Comparison of ENCODE assay signal across 17 cellular contexts in genomic region chr11:22433517-22433916, GRCh38.
DNase-seq lines count a peak whose midpoint lies in the region; ATAC-seq, FAIRE-seq and TF ChIP-seq lines count a peak whose summit lies in the region.
"Had no signal": no experiment of that assay in that cellular context is flagged by ENCODE, and none has a peak within 500 bp of the region (broad histone marks: within the 10 kb centered on the region; RNA-seq: fewer than 3 reads in every experiment).

No MANE protein-coding gene starts in this region.

- TF ChIP-seq CTCF in mammary epithelial cell (conservative IDR thresholded peaks at IDR 0.05 in 1 of 2, IDR thresholded peaks at IDR 0.05 in 1 of 2; ENCODE audit: extremely low read depth in 1 of 2, insufficient read depth in 1 of 2, low read depth in 1 of 2, low read length in 2 of 2): no peak
- TF ChIP-seq CTCF in breast epithelium (IDR thresholded peaks at IDR 0.05): no peak
- no peak for TF ChIP-seq CTCF in astrocyte (IDR thresholded peaks at IDR 0.05; ENCODE audit: insufficient read depth, low read depth, low read length)
- no peak for TF ChIP-seq CTCF in endodermal cell (conservative IDR thresholded peaks at IDR 0.05)
- TF ChIP-seq CTCF in testis (IDR thresholded peaks at IDR 0.05): no peak

- in situ Hi-C loops in mammary epithelial cell (cut with MboI; ENCODE audit: low sequenced_read_pairs in 2 of 2): no loop called here

- H3K4me3 ChIP-seq in mammary epithelial cell (replicated peaks in 1 of 3; ENCODE audit: insufficient read depth in 1 of 3, low read depth in 2 of 3, low read length in 3 of 3) (no peak overlapping the region), breast epithelium (no peak overlapping the region), astrocyte (ENCODE audit: insufficient read depth, low read depth, low read length) (no peak overlapping the region), endodermal cell (ENCODE audit: low read length) (no peak overlapping the region), testis (peak overlapping the region in 1 of 2 donors; percentile 60)
- H3K4me3 ChIP-seq: SJSA1 had no signal

- WGBS in mammary epithelial cell (ENCODE audit: low coverage, missing lambda C conversion rate): 97% methylated on average over 5 of the region's 5 CpGs
- WGBS in endodermal cell (ENCODE audit: insufficient coverage in 1 of 2, insufficient read length in 1 of 2), 2 experiments: 90% methylated on average over 3 to 4 of the region's 5 CpGs
- WGBS in testis, 2 donors: 55 to 68% methylated on average over 5 of the region's 5 CpGs

- intact Hi-C loops in mammary epithelial cell (cut with micrococcal nuclease): loop anchor here (2.0 kb wide), 1 partner anchor 23 kb away; no protein-coding TSS in a partner anchor
- intact Hi-C loops in breast epithelium (cut with DNase I; ENCODE audit: low total_unique reads): no loop called here
- intact Hi-C loops in left cardiac atrium (cut with DNase I): no loop called here
- intact Hi-C loops in testis (cut with DNase I; ENCODE audit: low total_unique reads): no loop called here

- H3K27me3 ChIP-seq in mammary epithelial cell (ENCODE audit: insufficient read depth, low read length): no peaks in the 10 kb centered on the region
- H3K27me3 ChIP-seq in breast epithelium: peaks cover 0 to 8% of the 10 kb centered on the region in 2 donors
- no peaks in the 10 kb centered on the region for H3K27me3 ChIP-seq in astrocyte (ENCODE audit: insufficient read depth, low read length)
- no peaks in the 10 kb centered on the region for H3K27me3 ChIP-seq in endodermal cell (ENCODE audit: control insufficient read depth, insufficient read depth, low read length, poor library complexity, severe bottlenecking)
- no peaks in the 10 kb centered on the region for H3K27me3 ChIP-seq in testis
- H3K27me3 ChIP-seq: SJSA1 had no signal

- H3K4me1 ChIP-seq in mammary epithelial cell (ENCODE audit: insufficient read depth, low read length) (no peaks in the 10 kb centered on the region), breast epithelium (no peaks in the 10 kb centered on the region), astrocyte (ENCODE audit: insufficient read depth, low read length) (peaks cover 13% of the 10 kb centered on the region), endodermal cell (ENCODE audit: control insufficient read depth, insufficient read depth, low read length) (no peaks in the 10 kb centered on the region), testis (no peaks in the 10 kb centered on the region)
- H3K4me1 ChIP-seq: SJSA1 had no signal

- no peak overlapping the region for H3K4me2 ChIP-seq in mammary epithelial cell (ENCODE audit: insufficient read depth, low read depth, low read length)
- peak overlapping the region; percentile 90 for H3K4me2 ChIP-seq in astrocyte (ENCODE audit: low read length)

- H3K27ac Mint-ChIP-seq in astrocyte (ENCODE audit: unreplicated experiment) (no peak overlapping the region), endodermal cell (no peak overlapping the region)

- CTCF ChIA-PET in mammary epithelial cell (lab: Charles Lee; ENCODE audit: low non-redundant PET): no interaction called here

- FAIRE-seq in astrocyte (lab: Jason Lieb, UNC) (no peak), islet of Langerhans (lab: Jason Lieb, UNC) (peak; percentile 86)

- H4K20me1 ChIP-seq in mammary epithelial cell (ENCODE audit: insufficient read depth, low read length) (no peaks in the 10 kb centered on the region), astrocyte (ENCODE audit: insufficient read depth, low read length) (no peaks in the 10 kb centered on the region)

- H2AFZ ChIP-seq in mammary epithelial cell (ENCODE audit: low read depth, low read length) (peak overlapping the region; percentile 75), astrocyte (ENCODE audit: low read depth, low read length) (no peak overlapping the region)

- H3K79me2 ChIP-seq in mammary epithelial cell (ENCODE audit: insufficient read depth, low read length) (no peaks in the 10 kb centered on the region), astrocyte (ENCODE audit: insufficient read depth, low read length) (no peaks in the 10 kb centered on the region)

- no peak for TF ChIP-seq POLR2A in breast epithelium (IDR thresholded peaks at IDR 0.05)
- no peak for TF ChIP-seq POLR2A in testis (IDR thresholded peaks at IDR 0.05)

- H3K9me3 ChIP-seq in mammary epithelial cell (replicated peaks; ENCODE audit: insufficient read depth, low read length) (no peaks in the 10 kb centered on the region), breast epithelium (no peaks in the 10 kb centered on the region), astrocyte (ENCODE audit: insufficient read depth, low read depth, low read length) (no peaks in the 10 kb centered on the region), endodermal cell (ENCODE audit: control insufficient read depth, low read length) (no peaks in the 10 kb centered on the region), testis (no peaks in the 10 kb centered on the region)
- H3K9me3 ChIP-seq: SJSA1 had no signal

- H3K36me3 Mint-ChIP-seq in astrocyte (ENCODE audit: low read depth, unreplicated experiment): no peaks in the 10 kb centered on the region
- no peaks in the 10 kb centered on the region for H3K36me3 Mint-ChIP-seq in endodermal cell (ENCODE audit: low read depth)

- dilution Hi-C loops in mammary epithelial cell (cut with HindIII; ENCODE audit: low sequenced_read_pairs): no loop called here

- H3K4me3 Mint-ChIP-seq in astrocyte (ENCODE audit: unreplicated experiment): no peak overlapping the region
- H3K4me3 Mint-ChIP-seq in endodermal cell: no peak overlapping the region

- H3K9me3 Mint-ChIP-seq in astrocyte (ENCODE audit: unreplicated experiment) (peaks cover under 1% of the 10 kb centered on the region), endodermal cell (no peaks in the 10 kb centered on the region)

- DNase-seq in mammary epithelial cell: no peak
- no peak for DNase-seq in breast epithelium (ENCODE audit: low spot score in 2 of 2)
- DNase-seq in astrocyte (ENCODE audit: low read depth): no peak
- DNase-seq in retina: no peak
- no peak for DNase-seq in left cardiac atrium
- DNase-seq in endodermal cell: no peak
- no peak for DNase-seq in testis
- DNase-seq: EL, HCEC 1CT, NCI-H187 treated with DMSO at 0.1 percent for 48 hours, NCI-H2171, OCI-M1 had no signal

- H3K27me3 Mint-ChIP-seq in astrocyte (ENCODE audit: low read depth, unreplicated experiment) (no peaks in the 10 kb centered on the region), endodermal cell (ENCODE audit: insufficient read depth) (peaks cover 10% of the 10 kb centered on the region)

- no peak overlapping the region for H3K9ac ChIP-seq in mammary epithelial cell (ENCODE audit: insufficient read depth, low read length)
- H3K9ac ChIP-seq in astrocyte (ENCODE audit: low read length): peak overlapping the region; percentile 79
- H3K9ac ChIP-seq in endodermal cell (ENCODE audit: extremely low read depth, low read length, poor library complexity, severe bottlenecking): no peak overlapping the region

- ATAC-seq in left cardiac atrium: no peak

- H3K4me1 Mint-ChIP-seq in astrocyte (ENCODE audit: low read depth, unreplicated experiment): peaks cover 2% of the 10 kb centered on the region
- H3K4me1 Mint-ChIP-seq in endodermal cell: no peaks in the 10 kb centered on the region

- no TSS peak for BruUV-seq in mammary epithelial cell (replicated peaks; lab: Mats Ljungman, UMichigan)

- H3K27ac ChIP-seq in mammary epithelial cell (ENCODE audit: insufficient read depth, low read depth, low read length) (no peak overlapping the region), breast epithelium (no peak overlapping the region), astrocyte (ENCODE audit: low read depth, low read length) (no peak overlapping the region), endodermal cell (ENCODE audit: low read depth, low read length) (no peak overlapping the region), testis (no peak overlapping the region)
- H3K27ac ChIP-seq: C4-2B, HL-60, RWPE1, SJSA1 had no signal

- H3K36me3 ChIP-seq in mammary epithelial cell (ENCODE audit: insufficient read depth, low read length) (no peaks in the 10 kb centered on the region), breast epithelium (no peaks in the 10 kb centered on the region), astrocyte (ENCODE audit: insufficient read depth, low read length) (no peaks in the 10 kb centered on the region), endodermal cell (ENCODE audit: control insufficient read depth, insufficient read depth, low read length) (no peaks in the 10 kb centered on the region), testis (ENCODE audit: low read depth, missing control alignments) (no peaks in the 10 kb centered on the region)
- H3K36me3 ChIP-seq: SJSA1 had no signal
